ENCODE assay signal across 19 cellular contexts in the genomic region with DNA sequence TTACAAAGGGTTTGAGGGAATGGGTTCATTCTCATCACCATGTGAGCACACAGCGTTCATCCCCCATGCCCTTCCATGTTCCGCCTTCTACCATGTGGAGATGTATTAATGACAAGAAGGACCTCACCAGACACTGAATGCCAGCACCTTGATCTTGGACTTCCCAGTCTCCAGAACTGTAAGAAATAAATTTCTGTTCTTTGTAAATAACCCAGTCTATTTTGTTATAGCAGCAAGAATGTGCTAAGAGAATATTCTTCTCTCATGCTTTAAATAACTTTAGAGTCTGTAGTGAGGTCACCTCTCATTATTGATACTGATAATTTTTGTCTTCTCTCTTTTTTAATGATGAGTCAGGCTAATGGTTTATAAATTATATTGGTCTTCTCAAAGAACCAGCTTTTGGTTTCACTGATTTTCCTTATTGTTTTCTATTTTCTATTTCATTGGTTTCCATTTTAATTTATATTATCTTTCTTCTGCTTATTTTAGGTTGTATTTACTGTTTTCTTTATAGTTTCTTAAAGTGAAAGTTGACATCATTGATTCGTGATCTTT. TPM values are rescaled to one million over a fixed set of nuclear protein-coding genes. Genes with fewer than 3 reads are reported as not detected.
DNase-seq lines count a peak whose midpoint lies in the region; ATAC-seq, FAIRE-seq and TF ChIP-seq lines count a peak whose summit lies in the region.
"Had no signal": no experiment of that assay in that cellular context is flagged by ENCODE, and none has a peak within 500 bp of the region (broad histone marks: within the 10 kb centered on the region; RNA-seq: fewer than 3 reads in every experiment).

No MANE protein-coding gene starts in this region.

- no peak overlapping the region for H3K18ac ChIP-seq in mesendoderm (ENCODE audit: low read length)

- DNase-seq in A549 (ENCODE audit: low read depth in 1 of 2, low spot score in 1 of 2) (no peak), Karpas-422 (no peak), foreskin fibroblast (no peak), RPMI8226 (no peak), mesendoderm (no peak)
- DNase-seq: ACHN; AML-193; BE2C; CD4-positive, alpha-beta T cell; CD8-positive, alpha-beta memory T cell; DMS153; DND-41; GOT3 had no signal

- no peak overlapping the region for H3K4me2 ChIP-seq in A549
- peak overlapping the region; percentile 52 for H3K4me2 ChIP-seq in Karpas-422 (ENCODE audit: low read depth, low read length, poor library complexity, severe bottlenecking)
- H3K4me2 ChIP-seq in mesendoderm (ENCODE audit: low read length), result no peak overlapping the region
- H3K4me2 ChIP-seq: BLaER1 treated with 17β-estradiol and CSF1 and Interleukin-3, amounts not matched to agents 10 nM and 100 nM had no signal

- H3K36me3 ChIP-seq in Karpas-422 (ENCODE audit: insufficient read depth, low read length) (no peaks in the 10 kb centered on the region), mesendoderm (ENCODE audit: control insufficient read depth, insufficient read depth, low read length) (no peaks in the 10 kb centered on the region)
- H3K36me3 ChIP-seq: BE2C; BLaER1 treated with 17β-estradiol and CSF1 and Interleukin-3, amounts not matched to agents 10 nM and 100 nM had no signal

- H2BK120ac ChIP-seq in mesendoderm (ENCODE audit: low read depth, low read length), result no peak overlapping the region

- H3K4me1 ChIP-seq in A549, result peaks cover 10% of the 10 kb centered on the region
- H3K4me1 ChIP-seq in Karpas-422 (ENCODE audit: low read length), result peaks cover 25% of the 10 kb centered on the region
- peaks cover 2% of the 10 kb centered on the region for H3K4me1 ChIP-seq in mesendoderm (ENCODE audit: control insufficient read depth, low read depth, low read length)
- H3K4me1 ChIP-seq: BE2C had no signal

- H4K8ac ChIP-seq in mesendoderm (ENCODE audit: low read depth, low read length), result no peak overlapping the region

- H2AK5ac ChIP-seq in mesendoderm (ENCODE audit: low read length), result no peak overlapping the region

- 0 out of 2 replicates have a peak overlapping the region, but pooled peaks have one; percentile 26 for H3K9ac ChIP-seq in Karpas-422 (ENCODE audit: low read length)
- H3K9ac ChIP-seq in mesendoderm (ENCODE audit: low read length), result no peak overlapping the region
- H3K9ac ChIP-seq: BLaER1 treated with 17β-estradiol and CSF1 and Interleukin-3, amounts not matched to agents 10 nM and 100 nM had no signal

- H4K20me1 ChIP-seq in Karpas-422 (ENCODE audit: insufficient read depth, low read depth, low read length), result peaks cover 4% of the 10 kb centered on the region; the same call in 1 of the 2 replicates

- TF ChIP-seq EP300 in A549 (IDR thresholded peaks at IDR 0.05), result no peak

- H3K27ac ChIP-seq in A549 (no peak overlapping the region), Karpas-422 (ENCODE audit: low read length) (no peak overlapping the region), mesendoderm (ENCODE audit: low read depth, low read length) (no peak overlapping the region)
- H3K27ac ChIP-seq: BLaER1 treated with 17β-estradiol and CSF1 and Interleukin-3, amounts not matched to agents 10 nM and 100 nM had no signal

- H3K4ac ChIP-seq in mesendoderm (ENCODE audit: low read depth, low read length), result no peak overlapping the region

- H3K27me3 ChIP-seq in Karpas-422 (ENCODE audit: low read length), result 0 out of 2 replicates have a peak, but pooled peaks cover 3% of the 10 kb centered on the region
- H3K27me3 ChIP-seq in mesendoderm (ENCODE audit: insufficient read depth, low read length, poor library complexity), result no peaks in the 10 kb centered on the region
- H3K27me3 ChIP-seq: BE2C; BLaER1 treated with 17β-estradiol and CSF1 and Interleukin-3, amounts not matched to agents 10 nM and 100 nM had no signal

- H3K79me2 ChIP-seq in Karpas-422 (ENCODE audit: low read length), result peaks cover 18% of the 10 kb centered on the region
- peaks cover 15% of the 10 kb centered on the region for H3K79me2 ChIP-seq in mesendoderm (ENCODE audit: control insufficient read depth, insufficient read depth, low read length)

- H2BK5ac ChIP-seq in mesendoderm (ENCODE audit: low read length), result no peak overlapping the region

- H3K56ac ChIP-seq in mesendoderm (ENCODE audit: low read length), result no peak overlapping the region

- no peak for TF ChIP-seq POLR2A in A549 (IDR thresholded peaks at IDR 0.05; ENCODE audit: low read length)

- FAIRE-seq in A204.1 (lab: Jason Lieb, UNC), result peak; percentile 34
- no peak for FAIRE-seq in A549 (lab: Jason Lieb, UNC)
- FAIRE-seq: G401.6, GM12892, H54 had no signal

- no peak overlapping the region for H4K5ac ChIP-seq in mesendoderm (ENCODE audit: low read length)

- peak overlapping the region; percentile 82 for H2AFZ ChIP-seq in Karpas-422 (ENCODE audit: low read length)

- no peaks in the 10 kb centered on the region for H3K9me2 ChIP-seq in Karpas-422 (replicated peaks; ENCODE audit: insufficient read depth, low read length)

- ATAC-seq in A549, result no peak

- H2BK15ac ChIP-seq in mesendoderm (replicated peaks; ENCODE audit: low read depth), result no peak overlapping the region

- no peaks in the 10 kb centered on the region for H3K79me1 ChIP-seq in mesendoderm (ENCODE audit: low read length)

- H3K9me3 ChIP-seq in A549 (no peaks in the 10 kb centered on the region), Karpas-422 (ENCODE audit: low read length) (no peaks in the 10 kb centered on the region)
- H3K9me3 ChIP-seq: BE2C had no signal

- H3K4me3 ChIP-seq in A549 (no peak overlapping the region), Karpas-422 (ENCODE audit: low read length) (no peak overlapping the region), foreskin fibroblast (ENCODE audit: low read depth in 1 of 2, low read length in 2 of 2) (no peak overlapping the region), mesendoderm (ENCODE audit: low read length) (no peak overlapping the region)
- H3K4me3 ChIP-seq: BLaER1 treated with 17β-estradiol and CSF1 and Interleukin-3, amounts not matched to agents 10 nM and 100 nM; HAP-1 had no signal

- no peak overlapping the region for H3K23ac ChIP-seq in mesendoderm (ENCODE audit: low read length)

- TF ChIP-seq CTCF in A549 (IDR thresholded peaks at IDR 0.05), result no peak
- TF ChIP-seq CTCF in foreskin fibroblast (IDR thresholded peaks at IDR 0.05; ENCODE audit: low read depth, low read length), result no peak

- 82% methylated on average over 3 of the region's 3 CpGs for WGBS in A549 (ENCODE audit: missing lambda C conversion rate)
- no CpG with 5 or more reads among the region's 3 CpGs for WGBS in mesendoderm (ENCODE audit: extremely low coverage, insufficient coverage, low lambda C conversion rate)

- no peak for TF ChIP-seq RAD21 in A549 (conservative IDR thresholded peaks at IDR 0.05 in 1 of 2, IDR thresholded peaks at IDR 0.05 in 1 of 2)

- CTCF ChIA-PET in A549 (lab: Yijun Ruan, JAX), result interaction anchor here (0.6 to 7.7 kb wide), 4 partner anchors 10 to 410 kb away, joined by 3 to 35 read pairs (median 3); no protein-coding TSS in a partner anchor

- POLR2A ChIA-PET in A549 (lab: Yijun Ruan, JAX), result no interaction called here

TF ChIP-seq in A549, 52 proteins besides CTCF, POLR2A, EP300 and RAD21:
- TF ChIP-seq CEBPB (IDR thresholded peaks at IDR 0.05), result no peak
- peak; percentile 27 for TF ChIP-seq MAFK (IDR thresholded peaks at IDR 0.05; ENCODE audit: partially characterized antibody)

RNA-seq across cellular contexts. Expression of a gene that starts 3.1 kb away (rescaled TPM):
- polyA plus RNA-seq in A549 (2011; rRNA removed) (186 and 214 TPM in 2 replicates), A549 (2017; fragmentation: RNase III; extraction: RNeasy Plus Mini Kit Qiagen cat#74134 plus additional on column Dnase treatment) (161 to 175 TPM (median 174 TPM) in 3 replicates)
- 122 and 129 TPM in 2 replicates for polyA plus RNA-seq in A549 (2012; cell fraction: cytosol; rRNA removed)
- 181 and 186 TPM in 2 replicates for polyA plus RNA-seq in A549 (2012; cell fraction: nucleus; rRNA removed)
- polyA minus RNA-seq in A549 (2011; rRNA and poly(A)+ RNA removed), result 131 and 157 TPM in 2 replicates
- 71.3 and 116 TPM in 2 replicates for total RNA-seq in Karpas-422 (2014; rRNA removed; shearing (Covaris generic); ENCODE audit: low replicate concordance)
- polyA plus RNA-seq in mesendoderm (2013, experiment 1 of 2), result 195 TPM
- polyA plus RNA-seq in mesendoderm (2013, experiment 2 of 2), result 202 TPM

RNA-seq across cellular contexts. Expression of a gene that starts 59.1 kb away (rescaled TPM):
- polyA plus RNA-seq in A549 (2011; rRNA removed) (4.6 and 4.7 TPM in 2 replicates), A549 (2017; fragmentation: RNase III; extraction: RNeasy Plus Mini Kit Qiagen cat#74134 plus additional on column Dnase treatment) (4.6 to 5.0 TPM (median 4.9 TPM) in 3 replicates)
- polyA plus RNA-seq in A549 (2012; cell fraction: cytosol; rRNA removed), result 4.3 and 5.1 TPM in 2 replicates
- 5.1 and 8.4 TPM in 2 replicates for polyA plus RNA-seq in A549 (2012; cell fraction: nucleus; rRNA removed)
- polyA minus RNA-seq in A549 (2011; rRNA and poly(A)+ RNA removed), result 9.4 and 10.0 TPM in 2 replicates
- total RNA-seq in Karpas-422 (2014; rRNA removed; shearing (Covaris generic); ENCODE audit: low replicate concordance), result 4.4 and 8.7 TPM in 2 replicates
- polyA plus RNA-seq in mesendoderm (2013, experiment 1 of 2), result 4.5 TPM
- 4.7 TPM for polyA plus RNA-seq in mesendoderm (2013, experiment 2 of 2)
